8 cellular contexts compared by ENCODE assay signal in genomic region chrX:70444326-70445196, GRCh38. TPM values are rescaled to one million over a fixed set of nuclear protein-coding genes. Genes with fewer than 3 reads are reported as not detected.
DNase-seq lines count a peak whose midpoint lies in the region; ATAC-seq and TF ChIP-seq lines count a peak whose summit lies in the region.

Gene DLG3 (plus strand): TSS chrX:70444835. CDS start chrX:70445202, 367 bp downstream.

- H3F3A ChIP-seq in GM23338 (replicated peaks; ENCODE audit: low read depth) = no peaks in the 10 kb centered on the region

- peak within 1 kb of the TSS; percentile 75 for H3K4me2 ChIP-seq in GM23338

- peak within 1 kb of the TSS; percentile 55 for H3K4me3 ChIP-seq in GM23338

- ATAC-seq in GM23338 (peak; percentile 95), HG03097 (IDR thresholded peaks at IDR 0.05; ENCODE audit: low FRiP score, unreplicated experiment) (no peak), GM21576 (IDR thresholded peaks at IDR 0.05; ENCODE audit: unreplicated experiment) (no peak)

- H3K4me1 Mint-ChIP-seq in GM23338 (no peaks in the 10 kb centered on the region), endothelial cell (ENCODE audit: unreplicated experiment) (no peaks in the 10 kb centered on the region)

- H4K20me1 ChIP-seq in GM23338 (replicated peaks; ENCODE audit: insufficient read depth) = no peaks in the 10 kb centered on the region

- H3K9me2 ChIP-seq in GM23338 (ENCODE audit: insufficient read depth) = no peaks in the 10 kb centered on the region

- H3K27me3 ChIP-seq in GM23338 (ENCODE audit: insufficient read depth) = 0 out of 2 replicates have a peak, but pooled peaks cover 5% of the 10 kb centered on the region

- H3K27ac Mint-ChIP-seq in GM23338 (no peak within 1 kb of the TSS), endothelial cell (ENCODE audit: unreplicated experiment) (no peak within 1 kb of the TSS)

- H3K4me3 Mint-ChIP-seq in GM23338 = peak within 1 kb of the TSS; percentile 55
- H3K4me3 Mint-ChIP-seq in endothelial cell (ENCODE audit: unreplicated experiment) = no peak within 1 kb of the TSS

- peak; percentile 77 for DNase-seq in AG08396 (ENCODE audit: low spot score)
- DNase-seq in GM23338 (ENCODE audit: low spot score) = peak; percentile 84
- DNase-seq in SK-N-DZ (ENCODE audit: low spot score) = peak; percentile 77
- DNase-seq in endothelial cell (ENCODE audit: low spot score) = peak; percentile 38
- peak; percentile 44 for DNase-seq in myocyte (ENCODE audit: low read depth)
- DNase-seq in NCI-H1930 (lab: John Stamatoyannopoulos, UW) = no peak

- H3K4me1 ChIP-seq in GM23338 (ENCODE audit: insufficient read depth) = no peaks in the 10 kb centered on the region

- H3K36me3 Mint-ChIP-seq in GM23338 (ENCODE audit: low read depth) = no peaks in the 10 kb centered on the region
- H3K36me3 Mint-ChIP-seq in endothelial cell (ENCODE audit: low read depth, unreplicated experiment) = no peaks in the 10 kb centered on the region

- no peaks in the 10 kb centered on the region for H3K9me3 Mint-ChIP-seq in GM23338
- H3K9me3 Mint-ChIP-seq in endothelial cell (ENCODE audit: unreplicated experiment) = no peaks in the 10 kb centered on the region

- TF ChIP-seq CTCF in GM23338 (conservative IDR thresholded peaks at IDR 0.05; ENCODE audit: low read depth in 2 of 2) (no peak), endothelial cell (IDR thresholded peaks at IDR 0.05; ENCODE audit: unreplicated experiment) (no peak)

- H3K36me3 ChIP-seq in GM23338 (ENCODE audit: insufficient read depth) = no peaks in the 10 kb centered on the region

- H3K27me3 Mint-ChIP-seq in GM23338 (ENCODE audit: insufficient read depth, low read depth, poor library complexity) = peaks cover 11% of the 10 kb centered on the region
- peaks cover 7% of the 10 kb centered on the region for H3K27me3 Mint-ChIP-seq in endothelial cell (ENCODE audit: unreplicated experiment)

- H3K27ac ChIP-seq in GM23338 (ENCODE audit: low read depth) = no peak within 1 kb of the TSS

- H2AFZ ChIP-seq in GM23338 = peak within 1 kb of the TSS; percentile 72; the same call in 1 of the 2 replicates

- H3K79me2 ChIP-seq in GM23338 (replicated peaks; ENCODE audit: insufficient read depth) = no peaks in the 10 kb centered on the region

TF ChIP-seq in GM23338, 12 proteins besides CTCF, POLR2A, EP300 and RAD21:
- TF ChIP-seq ZNF331 (CRISPR knock-in tag; IDR thresholded peaks at IDR 0.05; ENCODE audit: low read depth) (no peak), ETS1 (IDR thresholded peaks at IDR 0.05) (no peak), CREB1 (CRISPR knock-in tag; IDR thresholded peaks at IDR 0.05; ENCODE audit: low read depth) (no peak)

RNA-seq across cellular contexts. Expression of gene DLG3, which starts in this region (rescaled TPM):
- total RNA-seq in GM23338 (2014; rRNA removed; shearing (Covaris generic)) = 54.2 and 61.8 TPM in 2 replicates
- polyA plus RNA-seq in GM23338 (2016; fragmentation: Nextera tagmentation; extraction: Ambion mirVana) = 12.5 and 13.0 TPM in 2 replicates
- 53.8 and 63.1 TPM in 2 replicates for polyA plus RNA-seq in SK-N-DZ (2014; cell fraction: cytosol; rRNA removed)
- 49.4 and 62.7 TPM in 2 replicates for polyA plus RNA-seq in SK-N-DZ (2014; cell fraction: nucleus; rRNA removed)
- total RNA-seq in endothelial cell (ENCODE audit: unreplicated experiment) (10.3 TPM), myocyte (1.0 and 1.2 TPM in 2 replicates)
- 3.2 TPM for polyA plus RNA-seq in myocyte (2012)

Comparison
In these comparisons a context has a peak if more than half of its experiments do, and no peak if none do; other contexts are left out.
1. DNase-seq: peak in AG08396 (single experiment), GM23338 (single experiment), SK-N-DZ (single experiment), endothelial cell (single experiment) and myocyte (single experiment); none in NCI-H1930 (0 of 2).